20 cellular contexts compared by ENCODE assay signal in genomic region chr13:82407321-82407720, GRCh38.
"Had no signal": no experiment of that assay in that cellular context is flagged by ENCODE, and none has a peak within 500 bp of the region (broad histone marks: within the 10 kb centered on the region; RNA-seq: fewer than 3 reads in every experiment).

No MANE protein-coding gene starts in this region.

- H3K36me3 Mint-ChIP-seq: naive B cell; stimulated activated memory B cell treated with anti-CD40 and anti-IgM and Interleukin-4, amounts not matched to agents 10 μg/mL and 1 μg/mL and 100 μg/mL, for 72 hours; type B pancreatic cell had no signal

- H3K4me3 ChIP-seq: lower lobe of right lung, mucosa of descending colon, psoas muscle, skin epidermis, spleen, testis, tibial artery had no signal

- H3K4me1 ChIP-seq: lower lobe of right lung, psoas muscle, spleen, testis, tibial artery had no signal

- H3K4me1 Mint-ChIP-seq: naive B cell; nephron; stimulated activated memory B cell treated with anti-CD40 and anti-IgM and Interleukin-4, amounts not matched to agents 10 μg/mL and 1 μg/mL and 100 μg/mL, for 72 hours had no signal

- H3K9me3 ChIP-seq: lower lobe of right lung, psoas muscle, testis, tibial artery had no signal

- H3K36me3 ChIP-seq: lower lobe of right lung, spleen, tibial artery had no signal

- H3K27me3 ChIP-seq: spleen, testis, tibial artery had no signal

- H3K9me3 Mint-ChIP-seq: type B pancreatic cell had no signal

- H3K27ac Mint-ChIP-seq: effector memory CD8-positive, alpha-beta T cell; mesothelial cell of epicardium; naive B cell; nephron; stimulated activated memory B cell treated with anti-CD40 and anti-IgM and Interleukin-4, amounts not matched to agents 10 μg/mL and 1 μg/mL and 100 μg/mL, for 72 hours; type B pancreatic cell had no signal

- ATAC-seq: effector memory CD8-positive, alpha-beta T cell; left ventricle myocardium superior; lower lobe of right lung; mucosa of descending colon; psoas muscle; right cardiac atrium; stimulated activated memory B cell treated with anti-CD40 and anti-IgM and Interleukin-4, amounts not matched to agents 10 μg/mL and 1 μg/mL and 100 μg/mL, for 72 hours; stimulated activated naive CD8-positive, alpha-beta T cell treated with anti-CD3 and anti-CD28 coated beads, Interleukin-15, Interleukin-2, amounts not matched to agents 100 U/mL and 50 U/mL, for 24 hours had no signal

- H3K27me3 Mint-ChIP-seq: effector memory CD8-positive, alpha-beta T cell; naive B cell; stimulated activated memory B cell treated with anti-CD40 and anti-IgM and Interleukin-4, amounts not matched to agents 10 μg/mL and 1 μg/mL and 100 μg/mL, for 72 hours; type B pancreatic cell had no signal

- H3K27ac ChIP-seq: lower lobe of right lung, psoas muscle, skin epidermis, spleen, testis, tibial artery had no signal

- DNase-seq: cortex of kidney; effector memory CD8-positive, alpha-beta T cell; left ventricle myocardium superior; lower lobe of right lung; mucosa of descending colon; naive B cell; nucleus accumbens; psoas muscle; right cardiac atrium; spleen; stimulated activated CD4-positive, alpha-beta T cell treated with anti-CD3 and anti-CD28 coated beads, Interleukin-4, amount 100 ng/mL, for 4 hours; stimulated activated naive CD8-positive, alpha-beta T cell treated with anti-CD3 and anti-CD28 coated beads, Interleukin-15, Interleukin-2, amounts not matched to agents 100 U/mL and 50 U/mL, for 24 hours; substantia nigra; testis; tibial artery had no signal

- H3K4me3 Mint-ChIP-seq: effector memory CD8-positive, alpha-beta T cell; mesothelial cell of epicardium; naive B cell; nephron; stimulated activated memory B cell treated with anti-CD40 and anti-IgM and Interleukin-4, amounts not matched to agents 10 μg/mL and 1 μg/mL and 100 μg/mL, for 72 hours; type B pancreatic cell had no signal
